9 cellular contexts compared by ENCODE assay signal in the genomic region with DNA sequence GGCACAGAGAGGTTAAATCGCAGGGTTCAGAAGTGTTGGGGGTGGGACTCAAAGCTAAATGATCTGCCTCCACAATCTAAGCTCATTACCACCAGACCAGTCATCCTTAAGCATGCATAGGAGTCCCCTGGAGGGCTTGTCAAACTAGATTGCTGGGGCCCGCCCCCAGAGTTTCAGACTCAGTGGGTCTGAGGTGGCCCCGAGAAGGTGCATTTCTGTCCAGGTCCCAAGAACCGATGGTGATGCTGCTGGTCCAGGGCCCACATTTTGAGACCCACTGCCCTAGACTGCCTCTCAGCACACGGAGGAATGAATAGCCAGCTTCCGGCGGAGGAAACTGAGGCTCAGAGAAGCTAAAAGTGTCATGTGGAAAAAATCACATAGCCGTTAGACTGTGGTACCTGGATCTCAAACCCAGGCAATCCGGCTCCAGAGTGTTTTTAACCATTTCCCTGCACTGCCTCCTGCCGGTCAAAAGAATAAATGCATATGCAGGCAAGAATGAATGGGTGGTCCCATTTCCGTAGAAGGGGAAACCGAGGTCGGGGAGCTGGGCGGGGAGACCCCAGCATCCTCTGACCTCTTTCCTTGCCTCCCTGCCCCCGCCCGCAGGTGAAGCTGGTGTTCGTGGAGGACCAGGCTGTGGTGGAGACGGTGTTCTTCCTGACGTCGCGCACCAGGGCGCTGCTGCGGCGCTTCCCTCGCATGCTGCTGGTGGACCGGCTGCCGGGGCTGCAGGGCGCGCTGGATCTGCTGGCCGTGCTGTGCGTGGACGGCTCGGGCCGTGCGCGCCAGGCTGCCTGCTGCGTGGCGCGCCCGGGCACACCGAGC. TPM values are rescaled to one million over a fixed set of nuclear protein-coding genes. Genes with fewer than 3 reads are reported as not detected.
DNase-seq lines count a peak whose midpoint lies in the region; ATAC-seq, FAIRE-seq and TF ChIP-seq lines count a peak whose summit lies in the region.
"Had no signal": no experiment of that assay in that cellular context is flagged by ENCODE, and none has a peak within 500 bp of the region (broad histone marks: within the 10 kb centered on the region; RNA-seq: fewer than 3 reads in every experiment).

No MANE protein-coding gene starts in this region.

- FAIRE-seq in urothelium cell line (lab: Jason Lieb, UNC), result no peak

- no peaks in the 10 kb centered on the region for H3K9me3 Mint-ChIP-seq in activated CD4-positive, alpha-beta T cell treated with anti-CD3 and anti-CD28 coated beads, Interleukin-2, amount 10 ng/mL, durations not matched to agents 24 days and 14 days

- H3K4me1 ChIP-seq in foreskin keratinocyte, result no peaks in the 10 kb centered on the region

- no peaks in the 10 kb centered on the region for H3K27me3 Mint-ChIP-seq in activated CD4-positive, alpha-beta T cell treated with anti-CD3 and anti-CD28 coated beads, Interleukin-2, amount 10 ng/mL, durations not matched to agents 24 days and 14 days
- H3K27me3 Mint-ChIP-seq: activated naive CD8-positive, alpha-beta T cell had no signal

- peak; percentile 82 for TF ChIP-seq CTCF in 22Rv1 (IDR thresholded peaks at IDR 0.05)
- TF ChIP-seq CTCF in GM12872 (IDR thresholded peaks at IDR 0.05; ENCODE audit: insufficient read depth, low read depth, low read length), result peak; percentile 81
- peak; percentile 66 for TF ChIP-seq CTCF in foreskin keratinocyte (conservative IDR thresholded peaks at IDR 0.05)

- peaks cover 17% of the 10 kb centered on the region for H3K36me3 Mint-ChIP-seq in activated CD4-positive, alpha-beta T cell treated with anti-CD3 and anti-CD28 coated beads, Interleukin-2, amount 10 ng/mL, durations not matched to agents 24 days and 14 days (ENCODE audit: low read depth)
- H3K36me3 Mint-ChIP-seq: activated naive CD8-positive, alpha-beta T cell had no signal

- no peak overlapping the region for H3K27ac Mint-ChIP-seq in activated CD4-positive, alpha-beta T cell treated with anti-CD3 and anti-CD28 coated beads, Interleukin-2, amount 10 ng/mL, durations not matched to agents 24 days and 14 days
- H3K27ac Mint-ChIP-seq: activated naive CD8-positive, alpha-beta T cell had no signal

- peaks cover 2% of the 10 kb centered on the region for H3K4me1 Mint-ChIP-seq in activated CD4-positive, alpha-beta T cell treated with anti-CD3 and anti-CD28 coated beads, Interleukin-2, amount 10 ng/mL, durations not matched to agents 24 days and 14 days

- DNase-seq in activated CD4-positive, alpha-beta T cell treated with anti-CD3 and anti-CD28 coated beads, Interleukin-2, amount 10 ng/mL, durations not matched to agents 24 days and 14 days, result peak; percentile 75
- no peak for DNase-seq in foreskin keratinocyte
- no peak for DNase-seq in urothelium cell line (ENCODE audit: low spot score)
- DNase-seq in KG1 (lab: John Stamatoyannopoulos, UW), result no peak
- DNase-seq in superior temporal gyrus (ENCODE audit: extremely low spot score), result no peak

- intact Hi-C loops in activated CD4-positive, alpha-beta T cell treated with anti-CD3 and anti-CD28 coated beads, Interleukin-2, amount 10 ng/mL, durations not matched to agents 24 days and 14 days (cut with micrococcal nuclease), result no loop called here

- no peaks in the 10 kb centered on the region for H3K27me3 ChIP-seq in foreskin keratinocyte

- no peak overlapping the region for H3K4me3 Mint-ChIP-seq in activated CD4-positive, alpha-beta T cell treated with anti-CD3 and anti-CD28 coated beads, Interleukin-2, amount 10 ng/mL, durations not matched to agents 24 days and 14 days
- H3K4me3 Mint-ChIP-seq: activated naive CD8-positive, alpha-beta T cell had no signal

- ATAC-seq in foreskin keratinocyte (no peak), HG03354 (IDR thresholded peaks at IDR 0.05; ENCODE audit: poor library complexity, severe bottlenecking, unreplicated experiment) (no peak)

- H3K27ac ChIP-seq in 22Rv1 (no peak overlapping the region), foreskin keratinocyte (no peak overlapping the region)

RNA-seq across cellular contexts. Expression of gene ZSWIM9, which starts 23.8 kb away (rescaled TPM):
- 8.0 and 9.9 TPM in 2 replicates for total RNA-seq in activated CD4-positive, alpha-beta T cell treated with anti-CD3 and anti-CD28 coated beads, Interleukin-2, amount 10 ng/mL, durations not matched to agents 24 days and 14 days
- total RNA-seq in foreskin keratinocyte, result 1.8 and 2.1 TPM in 2 replicates
- 3.9 and 4.5 TPM in 2 replicates for polyA plus RNA-seq in foreskin keratinocyte

RNA-seq across cellular contexts. Expression of gene LIG1, which starts 24.1 kb away (rescaled TPM):
- 138 and 144 TPM in 2 replicates for total RNA-seq in activated CD4-positive, alpha-beta T cell treated with anti-CD3 and anti-CD28 coated beads, Interleukin-2, amount 10 ng/mL, durations not matched to agents 24 days and 14 days
- 56.2 and 78.5 TPM in 2 replicates for total RNA-seq in foreskin keratinocyte
- 56.1 and 68.0 TPM in 2 replicates for polyA plus RNA-seq in foreskin keratinocyte
